ENCODE assay signal across 22 cellular contexts in the genomic region with DNA sequence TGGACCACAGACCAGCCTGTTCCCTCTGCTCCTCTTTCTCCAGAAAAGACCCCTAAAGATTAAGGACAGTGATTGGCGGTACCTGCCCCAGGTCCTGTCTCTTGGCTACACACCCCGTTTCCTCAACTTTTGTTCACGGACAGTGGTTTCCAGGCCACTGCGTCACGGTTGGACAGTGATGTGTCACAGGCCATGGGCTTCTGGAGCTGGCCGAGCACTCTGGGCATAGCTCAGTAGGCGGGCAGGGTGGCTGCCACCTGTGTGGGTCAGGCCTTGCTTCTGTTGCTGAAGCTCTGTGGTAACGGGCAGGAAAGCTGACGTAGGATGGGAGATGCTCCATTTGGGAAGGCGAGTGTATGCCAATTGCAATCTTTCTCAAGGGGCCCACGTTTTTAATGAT. TPM values are rescaled to one million over a fixed set of nuclear protein-coding genes. Genes with fewer than 3 reads are reported as not detected.
DNase-seq lines count a peak whose midpoint lies in the region; ATAC-seq and TF ChIP-seq lines count a peak whose summit lies in the region.
"Had no signal": no experiment of that assay in that cellular context is flagged by ENCODE, and none has a peak within 500 bp of the region (broad histone marks: within the 10 kb centered on the region; RNA-seq: fewer than 3 reads in every experiment).

No MANE protein-coding gene starts in this region.

- H3K27me3 Mint-ChIP-seq in activated CD4-positive, alpha-beta memory T cell treated with anti-CD3 and anti-CD28 coated beads, Interleukin-2, amount 10 ng/mL, durations not matched to agents 7 days and 5 days: no peaks in the 10 kb centered on the region
- H3K27me3 Mint-ChIP-seq: B cell had no signal

- no peaks in the 10 kb centered on the region for H3K9me3 Mint-ChIP-seq in activated CD4-positive, alpha-beta memory T cell treated with anti-CD3 and anti-CD28 coated beads, Interleukin-2, amount 10 ng/mL, durations not matched to agents 7 days and 5 days
- H3K9me3 Mint-ChIP-seq: CD8-positive, alpha-beta T cell had no signal

- H3K4ac ChIP-seq in IMR-90 (ENCODE audit: low read depth, low read length): no peak overlapping the region

- no peak overlapping the region for H2BK5ac ChIP-seq in IMR-90 (ENCODE audit: low read depth, low read length, poor library complexity, severe bottlenecking)

- no peaks in the 10 kb centered on the region; a peak in 1 of 4 replicates for H3K79me1 ChIP-seq in IMR-90 (ENCODE audit: low read depth in 1 of 2, low read length in 2 of 2)

- H3K36me3 ChIP-seq in BLaER1 (peaks cover 44% of the 10 kb centered on the region), IMR-90 (ENCODE audit: control insufficient read depth, insufficient read depth, low read length) (peaks cover 17% of the 10 kb centered on the region), spleen (no peaks in the 10 kb centered on the region)

- no peak for TF ChIP-seq RAD21 in IMR-90 (IDR thresholded peaks at IDR 0.05; ENCODE audit: low read length)

- 0 out of 2 replicates have a peak overlapping the region, but pooled peaks have one; percentile 39 for H3K4me2 ChIP-seq in BLaER1
- H3K4me2 ChIP-seq in IMR-90 (ENCODE audit: low read depth, low read length): no peak overlapping the region

- H3K9ac ChIP-seq in BLaER1 (peak overlapping the region; percentile 4; the same call in 1 of the 2 replicates), IMR-90 (ENCODE audit: low read depth, low read length) (no peak overlapping the region)
- H3K9ac ChIP-seq: GM23248 had no signal

- H3K4me1 ChIP-seq in BLaER1: peaks cover 51% of the 10 kb centered on the region
- H3K4me1 ChIP-seq in IMR-90 (ENCODE audit: control insufficient read depth, insufficient read depth, low read length): peaks cover 9% of the 10 kb centered on the region
- H3K4me1 ChIP-seq in spleen: peaks cover 0 to 6% (median 0%) of the 10 kb centered on the region in 6 donors
- H3K4me1 ChIP-seq in foreskin keratinocyte: no peaks in the 10 kb centered on the region

- H3K9me1 ChIP-seq in IMR-90 (ENCODE audit: insufficient read depth, low read length): no peaks in the 10 kb centered on the region

- CTCF ChIA-PET in IMR-90 (lab: Yijun Ruan, JAX): interaction anchor here (0.8 kb wide), 1 partner anchor 61 kb away, joined by 3 read pairs; no protein-coding TSS in a partner anchor
- CTCF ChIA-PET in activated CD4-positive, alpha-beta memory T cell treated with anti-CD3 and anti-CD28 coated beads, Interleukin-2, amount 10 ng/mL, durations not matched to agents 7 days and 5 days (lab: Charles Lee): interaction anchor here (7.6 to 8.6 kb wide), 2 partner anchors 60 to 88 kb away, joined by 43 to 80 read pairs; no protein-coding TSS in a partner anchor

- DNase-seq in IMR-90: no peak
- peak; percentile 37 for DNase-seq in islet precursor cell
- peak; percentile 67 for DNase-seq in spleen
- no peak for DNase-seq in activated CD4-positive, alpha-beta memory T cell treated with anti-CD3 and anti-CD28 coated beads, Interleukin-2, amount 10 ng/mL, durations not matched to agents 7 days and 5 days
- DNase-seq in foreskin keratinocyte: no peak
- no peak for DNase-seq in pons (ENCODE audit: low spot score)
- DNase-seq: ACHN, DMS79 treated with DMSO at 0.1 percent for 48 hours, GDM1, KBM-7, NCI-H1092, NCI-H1694, NCI-H2107, NCI-H226, NCI-H526 treated with DMSO at 0.1 percent for 48 hours, OCI-M1 had no signal

- H3K9me3 ChIP-seq in BLaER1: no peaks in the 10 kb centered on the region
- H3K9me3 ChIP-seq in IMR-90 (ENCODE audit: control insufficient read depth, insufficient read depth, low read length): no peaks in the 10 kb centered on the region
- no peaks in the 10 kb centered on the region for H3K9me3 ChIP-seq in spleen

- no peak overlapping the region for H2BK15ac ChIP-seq in IMR-90 (ENCODE audit: low read depth, low read length)

- H4K5ac ChIP-seq in IMR-90 (ENCODE audit: low read depth, low read length): no peak overlapping the region

- no peaks in the 10 kb centered on the region for H3K4me1 Mint-ChIP-seq in activated CD4-positive, alpha-beta memory T cell treated with anti-CD3 and anti-CD28 coated beads, Interleukin-2, amount 10 ng/mL, durations not matched to agents 7 days and 5 days

- BruUV-seq in IMR-90 (replicated peaks; lab: Mats Ljungman, UMichigan): no TSS peak

- no peak overlapping the region for H2BK20ac ChIP-seq in IMR-90 (ENCODE audit: low read depth, low read length)

- no peaks in the 10 kb centered on the region for H4K20me1 ChIP-seq in BLaER1
- peaks cover 4% of the 10 kb centered on the region; the same call in 1 of the 2 replicates for H4K20me1 ChIP-seq in IMR-90 (ENCODE audit: insufficient read depth, low read length)

- WGBS in IMR-90 (ENCODE audit: extremely low coverage in 2 of 2, insufficient read length in 1 of 2), 2 experiments: 88% methylated on average over 9 of the region's 11 CpGs; no CpG with 5 or more reads in 1 of the 2 experiments
- WGBS in spleen, 5 donors: 88 to 94% (median 89%) methylated on average over 10 to 11 of the region's 11 CpGs

- H3K27me3 ChIP-seq in BLaER1 (no peaks in the 10 kb centered on the region), IMR-90 (ENCODE audit: control insufficient read depth, insufficient read depth, low read length) (no peaks in the 10 kb centered on the region), spleen (replicated peaks in 1 of 7) (peaks cover 0 to 6% (median 0%) of the 10 kb centered on the region in 7 donors), foreskin keratinocyte (no peaks in the 10 kb centered on the region)

- no peak overlapping the region for H3K56ac ChIP-seq in IMR-90 (ENCODE audit: extremely low read depth, insufficient read depth, low read length)

- no peak overlapping the region for H2AFZ ChIP-seq in IMR-90 (replicated peaks; ENCODE audit: low read length, poor library complexity)
- H2AFZ ChIP-seq: GM23248 had no signal

- ATAC-seq in IMR-90 (ENCODE audit: low read depth): no peak
- no peak for ATAC-seq in foreskin keratinocyte
- ATAC-seq: CD8-positive, alpha-beta T cell had no signal

- in situ Hi-C loops in IMR-90 (cut with MboI; ENCODE audit: low sequenced_read_pairs): loop anchor here (5.0 to 25.0 kb wide), 4 partner anchors 60 to 407 kb away; no protein-coding TSS in a partner anchor

- H2BK120ac ChIP-seq in IMR-90 (ENCODE audit: low read depth, low read length): no peak overlapping the region

- H3K14ac ChIP-seq in IMR-90 (replicated peaks; ENCODE audit: low read depth, low read length): no peak overlapping the region

- TF ChIP-seq CTCF in IMR-90 (conservative IDR thresholded peaks at IDR 0.05; ENCODE audit: low read depth, low read length): no peak
- TF ChIP-seq CTCF in spleen (IDR thresholded peaks at IDR 0.05 in 8 of 11, conservative IDR thresholded peaks at IDR 0.05 in 3 of 11): no peak
- no peak for TF ChIP-seq CTCF in foreskin keratinocyte (conservative IDR thresholded peaks at IDR 0.05)

- H2AK5ac ChIP-seq in IMR-90 (ENCODE audit: low read depth, low read length): no peak overlapping the region

- H3K27ac ChIP-seq in BLaER1 (peak overlapping the region; percentile 15; the same call in 1 of the 2 replicates), IMR-90 (ENCODE audit: insufficient read depth, low read length) (no peak overlapping the region), spleen (no peak overlapping the region), foreskin keratinocyte (no peak overlapping the region)
- H3K27ac ChIP-seq: GM23248, HL-60, RWPE1 had no signal

- H3K4me3 ChIP-seq in BLaER1 (no peak overlapping the region), IMR-90 (ENCODE audit: insufficient read depth, low read depth, low read length) (no peak overlapping the region), spleen (no peak overlapping the region)
- H3K4me3 ChIP-seq: GM23248 had no signal

- H2AK9ac ChIP-seq in IMR-90 (replicated peaks; ENCODE audit: low read depth, low read length, poor library complexity): peak overlapping the region; percentile 46

- H3K23ac ChIP-seq in IMR-90 (ENCODE audit: low read depth, low read length): no peak overlapping the region

- dilution Hi-C loops in IMR-90 (cut with HindIII; ENCODE audit: low sequenced_read_pairs, unreplicated experiment): no loop called here

- intact Hi-C loops in IMR-90 (cut with micrococcal nuclease): loop anchor here (5.0 to 10.0 kb wide), 3 partner anchors 168 to 420 kb away; partner anchors contain the start of genes CYB5R2 and LMO1
- intact Hi-C loops in spleen (cut with DNase I; ENCODE audit: low total_unique reads): loop anchor here (10.0 kb wide), 1 partner anchor 60 kb away; no protein-coding TSS in a partner anchor

- H4K8ac ChIP-seq in IMR-90 (ENCODE audit: low read depth in 2 of 2, low read length in 2 of 2): no peak overlapping the region

- H3K36me3 Mint-ChIP-seq in activated CD4-positive, alpha-beta memory T cell treated with anti-CD3 and anti-CD28 coated beads, Interleukin-2, amount 10 ng/mL, durations not matched to agents 7 days and 5 days (ENCODE audit: low read depth): no peaks in the 10 kb centered on the region
- H3K36me3 Mint-ChIP-seq: CD8-positive, alpha-beta T cell had no signal

- H4K91ac ChIP-seq in IMR-90 (ENCODE audit: insufficient read depth, low read depth, low read length): no peak overlapping the region

- H3K4me3 Mint-ChIP-seq in activated CD4-positive, alpha-beta memory T cell treated with anti-CD3 and anti-CD28 coated beads, Interleukin-2, amount 10 ng/mL, durations not matched to agents 7 days and 5 days: no peak overlapping the region
- H3K4me3 Mint-ChIP-seq: B cell; CD8-positive, alpha-beta T cell had no signal

- no peak for TF ChIP-seq POLR2A in IMR-90 (IDR thresholded peaks at IDR 0.05; ENCODE audit: low read depth, low read length)
- TF ChIP-seq POLR2A in spleen (IDR thresholded peaks at IDR 0.05): no peak

- POLR2A ChIA-PET in IMR-90 (lab: Charles Lee; ENCODE audit: unreplicated experiment): no interaction called here
- POLR2A ChIA-PET in activated CD4-positive, alpha-beta memory T cell treated with anti-CD3 and anti-CD28 coated beads, Interleukin-2, amount 10 ng/mL, durations not matched to agents 7 days and 5 days (lab: Charles Lee): no interaction called here

- no peak overlapping the region for H3K18ac ChIP-seq in IMR-90 (ENCODE audit: low read depth, low read length)

- no peak overlapping the region for H3K27ac Mint-ChIP-seq in activated CD4-positive, alpha-beta memory T cell treated with anti-CD3 and anti-CD28 coated beads, Interleukin-2, amount 10 ng/mL, durations not matched to agents 7 days and 5 days
- H3K27ac Mint-ChIP-seq: B cell; CD8-positive, alpha-beta T cell had no signal

TF ChIP-seq in IMR-90, 13 proteins besides CTCF, POLR2A, EP300 and RAD21:
- TF ChIP-seq MAFK (IDR thresholded peaks at IDR 0.05; ENCODE audit: low read depth, low read length): no peak

RNA-seq across cellular contexts. Expression of gene TUB, which starts 13.6 kb away (rescaled TPM):
- total RNA-seq in IMR-90 (2012; rRNA removed) (10.8 and 12.9 TPM in 2 replicates), spleen (1 to 10 TPM; 1.4 to 3.2 (median 2.1) TPM), foreskin keratinocyte (2.4 and 2.5 TPM in 2 replicates)
- polyA plus RNA-seq in IMR-90 (2012; rRNA removed) (11.5 and 11.8 TPM in 2 replicates), spleen (under 1 TPM; 0.17 to 0.42 (median 0.21) TPM), foreskin keratinocyte (0.48 and 0.70 TPM in 2 replicates)
- 4.6 and 7.4 TPM in 2 replicates for polyA plus RNA-seq in IMR-90 (2012; cell fraction: cytosol; rRNA removed)
- 20.6 and 35.3 TPM in 2 replicates for polyA plus RNA-seq in IMR-90 (2012; cell fraction: nucleus; rRNA removed; ENCODE audit: low replicate concordance)
- under 1 TPM; 0.05 to 0.08 TPM for total RNA-seq in activated CD4-positive, alpha-beta memory T cell treated with anti-CD3 and anti-CD28 coated beads, Interleukin-2, amount 10 ng/mL, durations not matched to agents 7 days and 5 days
- total RNA-seq: CD8-positive, alpha-beta T cell had no signal

Comparison
In these comparisons a context has a peak if more than half of its experiments do, and no peak if none do; other contexts are left out.
1. DNase-seq: peak in islet precursor cell (single experiment) and spleen (single experiment); none in IMR-90 (single experiment), activated CD4-positive, alpha-beta memory T cell treated with anti-CD3 and anti-CD28 coated beads, Interleukin-2, amount 10 ng/mL, durations not matched to agents 7 days and 5 days (single experiment), foreskin keratinocyte (0 of 2) and pons (single experiment).